ENCODE assay signal across 15 cellular contexts in genomic region chr15:70702584-70702983, GRCh38.
DNase-seq lines count a peak whose midpoint lies in the region; ATAC-seq and TF ChIP-seq lines count a peak whose summit lies in the region.
"Had no signal": no experiment of that assay in that cellular context is flagged by ENCODE, and none has a peak within 500 bp of the region (broad histone marks: within the 10 kb centered on the region; RNA-seq: fewer than 3 reads in every experiment).

No MANE protein-coding gene starts in this region.

- H3K27ac ChIP-seq in SJSA1 (peak overlapping the region; percentile 71), gastrocnemius medialis (peak overlapping the region; percentile 79 to 92 (median 88))

- BruUV-seq in Calu3 (replicated peaks; lab: Mats Ljungman, UMichigan): no TSS peak

- H3K4me1 Mint-ChIP-seq in Calu3 (ENCODE audit: low read depth, unreplicated experiment): peaks cover 61% of the 10 kb centered on the region
- no peaks in the 10 kb centered on the region for H3K4me1 Mint-ChIP-seq in activated CD8-positive, alpha-beta T cell treated with anti-CD3 and anti-CD28 coated beads, Interleukin-2, amount 10 ng/mL, durations not matched to agents 7 days and 5 days (ENCODE audit: low read depth)
- H3K4me1 Mint-ChIP-seq in activated CD8-positive, alpha-beta memory T cell treated with anti-CD3 and anti-CD28 coated beads, Interleukin-2, amount 10 ng/mL, durations not matched to agents 7 days and 5 days: no peaks in the 10 kb centered on the region

- H3K27ac Mint-ChIP-seq in Calu3 (ENCODE audit: unreplicated experiment): peak overlapping the region; percentile 66
- H3K27ac Mint-ChIP-seq in activated CD8-positive, alpha-beta T cell treated with anti-CD3 and anti-CD28 coated beads, Interleukin-2, amount 10 ng/mL, durations not matched to agents 7 days and 5 days: no peak overlapping the region
- H3K27ac Mint-ChIP-seq in activated CD8-positive, alpha-beta memory T cell treated with anti-CD3 and anti-CD28 coated beads, Interleukin-2, amount 10 ng/mL, durations not matched to agents 7 days and 5 days: no peak overlapping the region
- H3K27ac Mint-ChIP-seq: activated T-helper 2 cell treated with anti-CD3 and anti-CD28 coated beads, Interferon-gamma antibody, Interleukin-2, Interleukin-4, amounts not matched to agents 10 μg/mL and 5 μg/mL and 100 μg/mL, durations not matched to agents 14 hours and 24 hours and 36 hours had no signal

- TF ChIP-seq CTCF in Calu3 (IDR thresholded peaks at IDR 0.05; ENCODE audit: unreplicated experiment) (no peak), gastrocnemius medialis (IDR thresholded peaks at IDR 0.05 in 4 of 5, conservative IDR thresholded peaks at IDR 0.05 in 1 of 5) (no peak)

- ATAC-seq in Right ventricle myocardium superior (ENCODE audit: poor library complexity) (peak; percentile 30), gastrocnemius medialis (peak; percentile 41 to 60)
- ATAC-seq in activated CD8-positive, alpha-beta T cell treated with anti-CD3 and anti-CD28 coated beads, Interleukin-2, amount 10 ng/mL, durations not matched to agents 7 days and 5 days: no peak
- ATAC-seq in activated CD8-positive, alpha-beta memory T cell treated with anti-CD3 and anti-CD28 coated beads, Interleukin-2, amount 10 ng/mL, durations not matched to agents 7 days and 5 days: no peak

- H3K36me3 Mint-ChIP-seq in Calu3 (ENCODE audit: insufficient read depth, unreplicated experiment): no peaks in the 10 kb centered on the region
- H3K36me3 Mint-ChIP-seq in activated CD8-positive, alpha-beta T cell treated with anti-CD3 and anti-CD28 coated beads, Interleukin-2, amount 10 ng/mL, durations not matched to agents 7 days and 5 days (ENCODE audit: low read depth): no peaks in the 10 kb centered on the region
- no peaks in the 10 kb centered on the region for H3K36me3 Mint-ChIP-seq in activated CD8-positive, alpha-beta memory T cell treated with anti-CD3 and anti-CD28 coated beads, Interleukin-2, amount 10 ng/mL, durations not matched to agents 7 days and 5 days

- no peak for DNase-seq in Calu3
- peak in 1 of 2 experiments; percentile 31 for DNase-seq in SJSA1 (ENCODE audit: low read depth in 1 of 2, low spot score in 2 of 2)
- DNase-seq in Right ventricle myocardium superior: no peak
- no peak for DNase-seq in gastrocnemius medialis
- DNase-seq in activated CD8-positive, alpha-beta T cell treated with anti-CD3 and anti-CD28 coated beads, Interleukin-2, amount 10 ng/mL, durations not matched to agents 7 days and 5 days: no peak
- no peak for DNase-seq in SIG-M5 treated with dmso at 0.1 percent for 504 hours (lab: John Stamatoyannopoulos, UW; ENCODE audit: unreplicated experiment)
- DNase-seq in activated CD8-positive, alpha-beta memory T cell treated with anti-CD3 and anti-CD28 coated beads, Interleukin-2, amount 10 ng/mL, durations not matched to agents 7 days and 5 days: no peak
- no peak for DNase-seq in NCI-H345 (lab: John Stamatoyannopoulos, UW)
- DNase-seq: activated CD4-positive, alpha-beta T cell treated with anti-CD3 and anti-CD28 coated beads for 48 hours; GDM1; left colon; NCI-H1048; NCI-H774; occipital lobe had no signal

- H3K9me3 Mint-ChIP-seq in Calu3 (ENCODE audit: low read depth, unreplicated experiment): no peaks in the 10 kb centered on the region
- no peaks in the 10 kb centered on the region for H3K9me3 Mint-ChIP-seq in activated CD8-positive, alpha-beta T cell treated with anti-CD3 and anti-CD28 coated beads, Interleukin-2, amount 10 ng/mL, durations not matched to agents 7 days and 5 days (ENCODE audit: insufficient read depth)
- no peaks in the 10 kb centered on the region for H3K9me3 Mint-ChIP-seq in activated CD8-positive, alpha-beta memory T cell treated with anti-CD3 and anti-CD28 coated beads, Interleukin-2, amount 10 ng/mL, durations not matched to agents 7 days and 5 days (ENCODE audit: low read depth)
- H3K9me3 Mint-ChIP-seq: activated T-helper 2 cell treated with anti-CD3 and anti-CD28 coated beads, Interferon-gamma antibody, Interleukin-2, Interleukin-4, amounts not matched to agents 10 μg/mL and 5 μg/mL and 100 μg/mL, durations not matched to agents 14 hours and 24 hours and 36 hours had no signal

- H3K36me3 ChIP-seq in SJSA1: 0 out of 2 replicates have a peak, but pooled peaks cover 4% of the 10 kb centered on the region
- no peaks in the 10 kb centered on the region for H3K36me3 ChIP-seq in gastrocnemius medialis

- H3K27me3 ChIP-seq in SJSA1 (replicated peaks): no peaks in the 10 kb centered on the region
- no peaks in the 10 kb centered on the region for H3K27me3 ChIP-seq in gastrocnemius medialis

- H3K4me3 Mint-ChIP-seq in Calu3 (ENCODE audit: low read depth, unreplicated experiment): peak overlapping the region; percentile 72
- H3K4me3 Mint-ChIP-seq in activated CD8-positive, alpha-beta T cell treated with anti-CD3 and anti-CD28 coated beads, Interleukin-2, amount 10 ng/mL, durations not matched to agents 7 days and 5 days: no peak overlapping the region
- H3K4me3 Mint-ChIP-seq in activated CD8-positive, alpha-beta memory T cell treated with anti-CD3 and anti-CD28 coated beads, Interleukin-2, amount 10 ng/mL, durations not matched to agents 7 days and 5 days: no peak overlapping the region

- H3K4me3 ChIP-seq in SJSA1: no peak overlapping the region; the same call in 1 of the 2 replicates
- peak overlapping the region; percentile 41 to 53 (median 46) for H3K4me3 ChIP-seq in gastrocnemius medialis

- intact Hi-C loops in Calu3 (cut with micrococcal nuclease; ENCODE audit: unreplicated experiment): no loop called here
- intact Hi-C loops in Right ventricle myocardium superior (cut with DNase I): no loop called here
- intact Hi-C loops in gastrocnemius medialis (cut with DNase I; ENCODE audit: low total_unique reads): loop anchor here (2.0 to 5.0 kb wide), 3 partner anchors 14 to 605 kb away; partner anchors contain the start of gene TLE3

- CTCF ChIA-PET in Calu3 (lab: Charles Lee): interaction anchor here (0.6 to 4.6 kb wide), 3 partner anchors 14 to 60 kb away, joined by 3 to 28 read pairs (median 5); no protein-coding TSS in a partner anchor
- CTCF ChIA-PET in activated CD8-positive, alpha-beta T cell treated with anti-CD3 and anti-CD28 coated beads, Interleukin-2, amount 10 ng/mL, durations not matched to agents 7 days and 5 days (lab: Charles Lee): interaction anchor here (2.7 kb wide), 1 partner anchor 20 kb away, joined by 14 read pairs; no protein-coding TSS in a partner anchor
- CTCF ChIA-PET in activated CD8-positive, alpha-beta memory T cell treated with anti-CD3 and anti-CD28 coated beads, Interleukin-2, amount 10 ng/mL, durations not matched to agents 7 days and 5 days (lab: Charles Lee): interaction anchor here (2.2 kb wide), 1 partner anchor 20 kb away, joined by 8 read pairs; no protein-coding TSS in a partner anchor

- in situ Hi-C loops in gastrocnemius medialis (cut with MboI; ENCODE audit: low sequenced_read_pairs in 4 of 4): loop anchor here in 1 of 4 donors (10.0 kb wide), 1 partner anchor 62 kb away; the partner anchor contains the start of gene UACA

- TF ChIP-seq POLR2A in gastrocnemius medialis (IDR thresholded peaks at IDR 0.05): no peak

- H3K27me3 Mint-ChIP-seq in Calu3 (ENCODE audit: unreplicated experiment): no peaks in the 10 kb centered on the region
- H3K27me3 Mint-ChIP-seq in activated CD8-positive, alpha-beta T cell treated with anti-CD3 and anti-CD28 coated beads, Interleukin-2, amount 10 ng/mL, durations not matched to agents 7 days and 5 days (ENCODE audit: low read depth): peaks cover 44% of the 10 kb centered on the region
- peaks cover 56% of the 10 kb centered on the region for H3K27me3 Mint-ChIP-seq in activated CD8-positive, alpha-beta memory T cell treated with anti-CD3 and anti-CD28 coated beads, Interleukin-2, amount 10 ng/mL, durations not matched to agents 7 days and 5 days

- H3K9me3 ChIP-seq in SJSA1 (replicated peaks) (no peaks in the 10 kb centered on the region), gastrocnemius medialis (no peaks in the 10 kb centered on the region)

- H3K4me1 ChIP-seq in SJSA1 (replicated peaks) (peaks cover 51% of the 10 kb centered on the region), gastrocnemius medialis (peaks cover 58 to 89% of the 10 kb centered on the region in 2 donors)

- POLR2A ChIA-PET in activated CD8-positive, alpha-beta T cell treated with anti-CD3 and anti-CD28 coated beads, Interleukin-2, amount 10 ng/mL, durations not matched to agents 7 days and 5 days (lab: Charles Lee): no interaction called here

Comparison
In these comparisons a context has a peak if more than half of its experiments do, and no peak if none do; other contexts are left out.
1. ATAC-seq: peak in Right ventricle myocardium superior (single experiment) and gastrocnemius medialis (2 of 2); none in activated CD8-positive, alpha-beta T cell treated with anti-CD3 and anti-CD28 coated beads, Interleukin-2, amount 10 ng/mL, durations not matched to agents 7 days and 5 days (single experiment) and activated CD8-positive, alpha-beta memory T cell treated with anti-CD3 and anti-CD28 coated beads, Interleukin-2, amount 10 ng/mL, durations not matched to agents 7 days and 5 days (single experiment).